ENCODE assay signal across 2 cellular contexts in the genomic region with DNA sequence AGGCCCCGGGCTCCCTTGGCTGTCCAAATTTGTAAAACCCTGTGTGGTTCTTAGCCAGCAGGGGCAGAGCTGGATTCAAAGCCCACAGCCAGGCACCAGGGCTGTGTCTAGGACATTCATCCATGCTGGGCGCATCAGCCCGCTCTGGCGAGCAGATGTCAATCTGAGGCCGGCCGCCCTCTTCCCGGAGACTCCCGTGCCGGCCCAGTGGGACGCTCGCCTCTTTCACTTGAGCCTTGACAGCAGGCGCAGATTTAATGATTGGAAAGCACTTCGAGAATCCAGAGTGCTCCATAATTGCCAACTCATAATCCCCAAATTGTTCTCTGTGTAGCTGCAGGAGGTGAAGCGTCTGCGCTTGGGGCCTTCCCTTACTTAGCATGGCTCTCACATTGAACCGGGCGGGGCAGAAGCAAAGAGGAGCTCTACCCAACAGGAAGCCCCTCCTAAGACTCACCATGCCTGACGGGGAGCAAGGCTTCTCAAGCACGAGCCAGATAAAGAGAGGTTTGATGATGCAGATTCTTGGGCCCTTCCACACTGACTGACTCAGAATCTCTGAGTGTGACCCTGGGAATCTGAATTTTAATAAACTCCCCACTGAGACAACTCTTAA.
TF ChIP-seq lines count a peak whose summit lies in the region.

No MANE protein-coding gene starts in this region.

TF ChIP-seq in HEK293T, 16 proteins besides CTCF, POLR2A, EP300 and RAD21 (continued from another document):
- TF ChIP-seq, protein P1, sequence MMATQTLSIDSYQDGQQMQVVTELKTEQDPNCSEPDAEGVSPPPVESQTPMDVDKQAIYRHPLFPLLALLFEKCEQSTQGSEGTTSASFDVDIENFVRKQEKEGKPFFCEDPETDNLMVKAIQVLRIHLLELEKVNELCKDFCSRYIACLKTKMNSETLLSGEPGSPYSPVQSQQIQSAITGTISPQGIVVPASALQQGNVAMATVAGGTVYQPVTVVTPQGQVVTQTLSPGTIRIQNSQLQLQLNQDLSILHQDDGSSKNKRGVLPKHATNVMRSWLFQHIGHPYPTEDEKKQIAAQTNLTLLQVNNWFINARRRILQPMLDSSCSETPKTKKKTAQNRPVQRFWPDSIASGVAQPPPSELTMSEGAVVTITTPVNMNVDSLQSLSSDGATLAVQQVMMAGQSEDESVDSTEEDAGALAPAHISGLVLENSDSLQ (IDR thresholded peaks at IDR 0.05), result peak; percentile 45; the same call in 1 of the 2 replicates
- no peak for TF ChIP-seq SUZ12 (IDR thresholded peaks at IDR 0.05)
- TF ChIP-seq FOXM1 (IDR thresholded peaks at IDR 0.05; ENCODE audit: borderline replicate concordance), result no peak

TF ChIP-seq in H1, 55 proteins besides CTCF, POLR2A, EP300 and RAD21 (continued from another document):
- TF ChIP-seq SIX5 (IDR thresholded peaks at IDR 0.05; ENCODE audit: low read depth, low read length) (no peak), EGR1 (IDR thresholded peaks at IDR 0.05; ENCODE audit: borderline replicate concordance, low read depth, low read length) (no peak), NANOG (IDR thresholded peaks at IDR 0.05; ENCODE audit: insufficient read depth, low read depth, low read length, poor library complexity, severe bottlenecking) (no peak), TAF7 (optimal IDR thresholded peaks at IDR 0.05; ENCODE audit: borderline replicate concordance, low read depth, low read length) (no peak), FOSL1 (IDR thresholded peaks at IDR 0.05; ENCODE audit: insufficient read depth, low read depth, low read length) (no peak), SUZ12 (IDR thresholded peaks at IDR 0.05; ENCODE audit: low read length) (no peak), SIN3A (conservative IDR thresholded peaks at IDR 0.05 in 1 of 2, IDR thresholded peaks at IDR 0.05 in 1 of 2; ENCODE audit: low read depth in 1 of 2, low read length in 2 of 2) (no peak), JUND (IDR thresholded peaks at IDR 0.05; ENCODE audit: low read length) (no peak), HDAC2 (IDR thresholded peaks at IDR 0.05; ENCODE audit: borderline replicate concordance in 1 of 2, low read depth in 2 of 2, low read length in 2 of 2) (no peak), RXRA (IDR thresholded peaks at IDR 0.05; ENCODE audit: insufficient read depth, low read depth, low read length) (no peak), CEBPB (IDR thresholded peaks at IDR 0.05; ENCODE audit: low read depth, low read length) (no peak), KDM1A (IDR thresholded peaks at IDR 0.05; ENCODE audit: borderline replicate concordance, low read length) (no peak), SP2 (IDR thresholded peaks at IDR 0.05; ENCODE audit: low read length) (no peak)
